In genomic region chr7:105711726-105712402, GRCh38 we compare ENCODE assay signal across 17 cellular contexts.
"Had no signal": no experiment of that assay in that cellular context is flagged by ENCODE, and none has a peak within 500 bp of the region (broad histone marks: within the 10 kb centered on the region; RNA-seq: fewer than 3 reads in every experiment).

No MANE protein-coding gene starts in this region.

- H3K36me3 ChIP-seq: lower lobe of right lung, neural progenitor cell, ovary, thyroid gland had no signal

- H3K4me3 ChIP-seq: left ventricle myocardium inferior, lower lobe of right lung, neural progenitor cell, ovary, smooth muscle cell, suprapubic skin, thyroid gland had no signal

- H3K27me3 ChIP-seq: foreskin keratinocyte, neural progenitor cell, ovary, suprapubic skin, thyroid gland had no signal

- H3K9me3 ChIP-seq: ovary, thyroid gland had no signal

- DNase-seq: effector memory CD8-positive, alpha-beta T cell; erythroblast; foreskin keratinocyte; kidney; left cardiac atrium; left ventricle myocardium inferior; lower lobe of right lung; midbrain; nucleus accumbens; ovary; right cardiac atrium; stimulated activated CD4-positive, alpha-beta T cell treated with anti-CD3 and anti-CD28 coated beads, Interleukin-2, amount 100 ng/mL, for 48 hours; stimulated activated naive CD8-positive, alpha-beta T cell treated with anti-CD3 and anti-CD28 coated beads, Interleukin-15, Interleukin-2, amounts not matched to agents 100 U/mL and 50 U/mL, for 24 hours; thyroid gland had no signal

- H3K9ac ChIP-seq: neural progenitor cell had no signal

- H3K4me2 ChIP-seq: neural progenitor cell, smooth muscle cell had no signal

- H3K4me1 ChIP-seq: foreskin keratinocyte, neural progenitor cell, suprapubic skin had no signal

- H3K27ac ChIP-seq: foreskin keratinocyte, left ventricle myocardium inferior, lower lobe of right lung, neural progenitor cell, ovary, suprapubic skin, thyroid gland had no signal
